ENCODE assay signal across 33 cellular contexts in the genomic region with DNA sequence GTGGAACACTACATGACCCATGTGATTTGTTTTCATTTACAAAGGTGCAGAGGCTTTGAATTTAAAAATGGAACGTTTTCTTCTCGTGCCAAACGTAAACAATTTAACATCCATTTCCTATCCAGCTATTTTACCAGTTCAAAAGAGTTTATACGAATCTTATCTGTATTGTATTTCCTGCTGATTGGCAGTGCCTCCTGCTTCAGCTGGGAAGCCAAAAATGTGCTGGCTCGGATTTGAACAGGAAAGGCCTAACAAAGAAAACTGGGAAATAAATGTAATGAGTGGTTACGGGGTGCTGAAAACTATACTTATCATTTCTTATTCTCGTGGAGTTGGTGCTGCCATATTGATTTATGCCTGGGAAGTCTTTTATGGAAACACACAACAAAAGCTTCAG.
DNase-seq lines count a peak whose midpoint lies in the region; ATAC-seq and TF ChIP-seq lines count a peak whose summit lies in the region.
"Had no signal": no experiment of that assay in that cellular context is flagged by ENCODE, and none has a peak within 500 bp of the region (broad histone marks: within the 10 kb centered on the region; RNA-seq: fewer than 3 reads in every experiment).

No MANE protein-coding gene starts in this region.

- TF ChIP-seq EP300 in stomach (IDR thresholded peaks at IDR 0.05): no peak

- no peak for TF ChIP-seq CTCF in stomach (IDR thresholded peaks at IDR 0.05)

- H3K4me3 ChIP-seq in SJCRH30 (no peak overlapping the region), stomach (no peak overlapping the region)
- H3K4me3 ChIP-seq: ascending aorta, esophagus muscularis mucosa, heart left ventricle, right atrium auricular region, SJSA1, tibial artery had no signal

- peaks cover 19% of the 10 kb centered on the region for H3K4me1 ChIP-seq in SJCRH30
- peaks cover 22 to 71% (median 46%) of the 10 kb centered on the region in 4 donors for H3K4me1 ChIP-seq in stomach
- H3K4me1 ChIP-seq: ascending aorta, parathyroid adenoma had no signal

- H3K27me3 ChIP-seq in SJCRH30 (no peaks in the 10 kb centered on the region), stomach (no peaks in the 10 kb centered on the region)
- H3K27me3 ChIP-seq: ascending aorta, esophagus muscularis mucosa, heart left ventricle, right atrium auricular region, SJSA1, tibial artery had no signal

- no peak for TF ChIP-seq POLR2A in stomach (IDR thresholded peaks at IDR 0.05)

- intact Hi-C loops in stomach (cut with DNase I; ENCODE audit: low total_unique reads): no loop called here

- WGBS in stomach, 5 donors: 18 to 39% (median 21%) methylated on average over 7 of the region's 7 CpGs

- peak; percentile 27 to 53 for DNase-seq in NCI-H2081 (lab: John Stamatoyannopoulos, UW)
- no peak for DNase-seq in NCI-H2081 treated with DMSO at 0.1 percent for 48 hours (lab: John Stamatoyannopoulos, UW)
- peak; percentile 30 to 60 for DNase-seq in SJCRH30
- no peak for DNase-seq in left lobe of liver (ENCODE audit: low spot score)
- peak; percentile 73 for DNase-seq in stomach
- DNase-seq in NCI-H1930 (lab: John Stamatoyannopoulos, UW): no peak
- DNase-seq: 8988T; activated gamma-delta T cell treated with Interleukin-2 at 50 U/mL for 16 hours; activated T-cell treated with anti-CD3 and anti-CD28 coated beads, Interleukin-2, amount 50 U/mL, for 48 hours; C1 segment of cervical spinal cord; central memory CD4-positive, alpha-beta T cell; cortex of kidney; endodermal cell; foreskin melanocyte; H7; kidney glomerular epithelial cell; NCI-H1436; NCI-H2107; NCI-H446 treated with DMSO at 0.1 percent for 48 hours; NCI-H82; stimulated activated CD4-positive, alpha-beta T cell treated with anti-CD3 and anti-CD28 coated beads, Interleukin-12 subunit alpha, Interleukin-12 subunit beta, amount 100 ng/mL, for 4 hours; stimulated activated CD4-positive, alpha-beta T cell treated with anti-CD3 and anti-CD28 coated beads, Interleukin-2, amount 100 ng/mL, for 48 hours; tibial artery had no signal

- ATAC-seq in left lobe of liver: peak; percentile 26
- ATAC-seq in GM21723 (IDR thresholded peaks at IDR 0.05; ENCODE audit: unreplicated experiment): no peak
- ATAC-seq in HG03039 (IDR thresholded peaks at IDR 0.05; ENCODE audit: unreplicated experiment): no peak

- peak overlapping the region; percentile 29 for H3K27ac ChIP-seq in SJCRH30
- H3K27ac ChIP-seq in stomach: peak overlapping the region in 4 of 5 donors; percentile 54 to 84 (median 65)
- H3K27ac ChIP-seq: ascending aorta, esophagus muscularis mucosa, HL-60, KMS-11, parathyroid adenoma, right atrium auricular region, SJSA1, tibial artery had no signal

- no peaks in the 10 kb centered on the region; the same call in 1 of the 2 replicates for H3K9me3 ChIP-seq in SJCRH30 (replicated peaks)
- H3K9me3 ChIP-seq in stomach: no peaks in the 10 kb centered on the region
- H3K9me3 ChIP-seq: ascending aorta, esophagus muscularis mucosa, heart left ventricle, right atrium auricular region, SJSA1, tibial artery had no signal

- H3K36me3 ChIP-seq in SJCRH30 (no peaks in the 10 kb centered on the region), stomach (no peaks in the 10 kb centered on the region)
- H3K36me3 ChIP-seq: ascending aorta, esophagus muscularis mucosa, heart left ventricle, right atrium auricular region, SJSA1, tibial artery had no signal

Comparison
In these comparisons a context has a peak if more than half of its experiments do, and no peak if none do; other contexts are left out.
1. DNase-seq: peak in NCI-H2081 (2 of 2), SJCRH30 (2 of 2) and stomach (single experiment); none in NCI-H2081 treated with DMSO at 0.1 percent for 48 hours (single experiment), left lobe of liver (single experiment) and NCI-H1930 (0 of 2).